ENCODE assay signal across 16 cellular contexts in the genomic region with DNA sequence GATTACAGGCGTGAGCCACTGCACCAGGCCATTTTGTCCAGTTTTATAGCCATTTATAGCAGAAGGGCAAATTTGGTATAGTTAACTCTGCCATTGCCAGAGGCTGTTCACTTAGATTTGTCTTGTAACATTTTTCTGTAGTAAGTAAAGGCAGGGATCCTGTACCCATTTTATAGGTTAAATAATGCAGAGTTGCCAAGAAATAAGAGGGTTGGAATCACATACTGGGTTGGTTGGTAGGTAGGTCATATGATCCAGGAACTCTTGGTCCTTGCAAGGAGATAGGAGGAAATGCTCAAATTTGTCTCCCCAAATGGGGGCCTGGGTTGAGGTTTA.
DNase-seq lines count a peak whose midpoint lies in the region; ATAC-seq and TF ChIP-seq lines count a peak whose summit lies in the region.
"Had no signal": no experiment of that assay in that cellular context is flagged by ENCODE, and none has a peak within 500 bp of the region (broad histone marks: within the 10 kb centered on the region; RNA-seq: fewer than 3 reads in every experiment).

No MANE protein-coding gene starts in this region.

- no peaks in the 10 kb centered on the region for H3K9me2 ChIP-seq in OCI-LY1 (ENCODE audit: low read depth, low read length)

- H3K4me1 ChIP-seq in right atrium auricular region (peaks cover 0 to 10% of the 10 kb centered on the region in 2 donors), OCI-LY1 (ENCODE audit: insufficient read depth, low read length, severe bottlenecking) (peaks cover 5% of the 10 kb centered on the region), psoas muscle (peaks cover 12% of the 10 kb centered on the region)
- H3K4me1 ChIP-seq in effector memory CD4-positive, alpha-beta T cell (ENCODE audit: control insufficient read depth, insufficient read depth, low read length, poor library complexity, severe bottlenecking), result no peaks in the 10 kb centered on the region
- H3K4me1 ChIP-seq: Caco-2 had no signal

- 31 to 43% (median 33%) methylated on average over 1 of the region's 1 CpG for WGBS in psoas muscle, 3 donors

- TF ChIP-seq CTCF in right atrium auricular region (IDR thresholded peaks at IDR 0.05) (no peak), OCI-LY1 (IDR thresholded peaks at IDR 0.05; ENCODE audit: low read length) (no peak), psoas muscle (IDR thresholded peaks at IDR 0.05) (no peak)

- no peaks in the 10 kb centered on the region for H3K36me3 ChIP-seq in right atrium auricular region
- H3K36me3 ChIP-seq in OCI-LY1 (ENCODE audit: insufficient read depth, low read length), result peaks cover 17% of the 10 kb centered on the region; the same call in 1 of the 2 replicates
- H3K36me3 ChIP-seq in psoas muscle (ENCODE audit: insufficient read depth in 1 of 2, low read depth in 1 of 2), result no peaks in the 10 kb centered on the region
- H3K36me3 ChIP-seq in effector memory CD4-positive, alpha-beta T cell (ENCODE audit: control insufficient read depth, insufficient read depth, low read length), result no peaks in the 10 kb centered on the region

- H3K4me3 Mint-ChIP-seq in central memory CD8-positive, alpha-beta T cell, result no peak overlapping the region
- H3K4me3 Mint-ChIP-seq: H9 had no signal

- H3K27ac Mint-ChIP-seq in central memory CD8-positive, alpha-beta T cell (ENCODE audit: low read depth), result peak overlapping the region; percentile 72

- intact Hi-C loops in Right ventricle myocardium inferior (cut with DNase I) (no loop called here), psoas muscle (cut with DNase I) (no loop called here)

- H4K20me1 ChIP-seq in OCI-LY1 (ENCODE audit: insufficient read depth, low read length), result no peaks in the 10 kb centered on the region

- no peaks in the 10 kb centered on the region for H3K9me3 Mint-ChIP-seq in central memory CD8-positive, alpha-beta T cell

- no peak overlapping the region for H2AFZ ChIP-seq in OCI-LY1 (ENCODE audit: low read length)

- no peaks in the 10 kb centered on the region for H3K27me3 ChIP-seq in right atrium auricular region
- no peaks in the 10 kb centered on the region for H3K27me3 ChIP-seq in OCI-LY1 (ENCODE audit: insufficient read depth, low read length)
- H3K27me3 ChIP-seq in psoas muscle (ENCODE audit: insufficient read depth in 3 of 3, low read length in 2 of 3), result no peaks in the 10 kb centered on the region
- no peaks in the 10 kb centered on the region for H3K27me3 ChIP-seq in effector memory CD4-positive, alpha-beta T cell (replicated peaks; ENCODE audit: control insufficient read depth, insufficient read depth, low read length, poor library complexity, severe bottlenecking)
- H3K27me3 ChIP-seq: BLaER1 treated with 17β-estradiol and CSF1 and Interleukin-3, amounts not matched to agents 10 nM and 100 nM had no signal

- H3K27ac ChIP-seq in right atrium auricular region, result peak overlapping the region; percentile 19 to 77
- peak overlapping the region; percentile 1 for H3K27ac ChIP-seq in OCI-LY1 (ENCODE audit: low read depth, low read length, poor library complexity, severe bottlenecking)
- peak overlapping the region; percentile 50 for H3K27ac ChIP-seq in psoas muscle
- H3K27ac ChIP-seq in effector memory CD4-positive, alpha-beta T cell (ENCODE audit: insufficient read depth, low read length, poor library complexity, severe bottlenecking), result no peak overlapping the region
- H3K27ac ChIP-seq: 22Rv1; BLaER1 treated with 17β-estradiol and CSF1 and Interleukin-3, amounts not matched to agents 10 nM and 100 nM; HL-60 had no signal

- H3K27me3 Mint-ChIP-seq in central memory CD8-positive, alpha-beta T cell, result no peaks in the 10 kb centered on the region

- DNase-seq in right atrium auricular region (ENCODE audit: low spot score) (no peak), Right ventricle myocardium inferior (ENCODE audit: missing footprints) (no peak), psoas muscle (no peak), NCI-H446 (lab: John Stamatoyannopoulos, UW) (no peak)
- no peak for DNase-seq in central memory CD8-positive, alpha-beta T cell (ENCODE audit: low spot score in 2 of 2)
- DNase-seq in stimulated activated CD4-positive, alpha-beta T cell treated with anti-CD3 and anti-CD28 coated beads, Interleukin-1b, Interleukin-23, amount 100 ng/mL, for 48 hours, result no peak
- no peak for DNase-seq in effector memory CD4-positive, alpha-beta T cell
- DNase-seq: GOT3, IMR-90 had no signal

- H3K9me3 ChIP-seq in right atrium auricular region (no peaks in the 10 kb centered on the region), OCI-LY1 (ENCODE audit: low read length) (no peaks in the 10 kb centered on the region), psoas muscle (no peaks in the 10 kb centered on the region)
- no peaks in the 10 kb centered on the region for H3K9me3 ChIP-seq in effector memory CD4-positive, alpha-beta T cell (ENCODE audit: control insufficient read depth, low read length)
- H3K9me3 ChIP-seq: Caco-2 had no signal

- H3K4me3 ChIP-seq in right atrium auricular region, result no peak overlapping the region
- no peak overlapping the region for H3K4me3 ChIP-seq in OCI-LY1 (ENCODE audit: low read depth, low read length, poor library complexity, severe bottlenecking)
- H3K4me3 ChIP-seq in psoas muscle, result no peak overlapping the region
- no peak overlapping the region for H3K4me3 ChIP-seq in effector memory CD4-positive, alpha-beta T cell (ENCODE audit: insufficient read depth, low read depth, low read length, poor library complexity, severe bottlenecking)
- H3K4me3 ChIP-seq: BLaER1 treated with 17β-estradiol and CSF1 and Interleukin-3, amounts not matched to agents 10 nM and 100 nM; K562 had no signal

- H3K36me3 Mint-ChIP-seq in central memory CD8-positive, alpha-beta T cell (ENCODE audit: insufficient read depth), result peaks cover 4% of the 10 kb centered on the region

- H3K4me2 ChIP-seq in OCI-LY1 (ENCODE audit: low read length), result no peak overlapping the region

- no peak for ATAC-seq in Right ventricle myocardium inferior
- ATAC-seq in central memory CD8-positive, alpha-beta T cell (replicated peaks; ENCODE audit: extremely low read depth, poor library complexity, severe bottlenecking), result no peak
- ATAC-seq in psoas muscle, result no peak

- H3K4me1 Mint-ChIP-seq in central memory CD8-positive, alpha-beta T cell, result peaks cover 7% of the 10 kb centered on the region

- H3F3A ChIP-seq in OCI-LY1 (ENCODE audit: insufficient read depth, low read length), result no peaks in the 10 kb centered on the region

- no peaks in the 10 kb centered on the region for H3K79me2 ChIP-seq in OCI-LY1 (ENCODE audit: insufficient read depth, low read length)

- no peak overlapping the region for H3K9ac ChIP-seq in OCI-LY1 (ENCODE audit: low read length)
